In the genomic region with DNA sequence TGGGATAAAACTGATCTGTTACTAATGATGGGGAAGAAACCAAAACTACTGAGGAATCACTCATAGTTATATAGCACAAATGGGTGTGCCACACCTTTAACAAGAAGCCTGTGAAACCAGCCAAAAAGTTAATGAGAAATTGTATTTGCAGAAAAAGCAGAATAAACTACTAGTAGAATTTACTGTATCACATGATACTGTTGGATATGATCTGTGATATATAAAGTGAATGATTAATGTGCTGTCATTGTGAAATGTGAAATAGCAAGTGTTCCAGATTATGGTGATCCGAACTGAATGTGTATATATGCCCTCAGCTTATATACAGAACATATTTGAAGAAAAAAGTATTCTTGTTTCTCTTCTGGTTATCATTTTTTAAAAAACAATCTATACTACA, we compare ENCODE assay signal across 19 cellular contexts. TPM values are rescaled to one million over a fixed set of nuclear protein-coding genes. Genes with fewer than 3 reads are reported as not detected.
DNase-seq lines count a peak whose midpoint lies in the region; ATAC-seq, FAIRE-seq and TF ChIP-seq lines count a peak whose summit lies in the region.
"Had no signal": no experiment of that assay in that cellular context is flagged by ENCODE, and none has a peak within 500 bp of the region (broad histone marks: within the 10 kb centered on the region; RNA-seq: fewer than 3 reads in every experiment).

No MANE protein-coding gene starts in this region.

- POLR2A ChIA-PET in PC-3 (lab: Charles Lee; ENCODE audit: unreplicated experiment): no interaction called here

- H3K4me1 ChIP-seq in PC-3 (ENCODE audit: insufficient read depth, low read length) (no peaks in the 10 kb centered on the region), foreskin keratinocyte (peaks cover 4% of the 10 kb centered on the region), lower lobe of right lung (peaks cover 12% of the 10 kb centered on the region)

- intact Hi-C loops in PC-3 (cut with micrococcal nuclease): no loop called here
- intact Hi-C loops in lower lobe of right lung (cut with DNase I): no loop called here

- no peaks in the 10 kb centered on the region for H3K9me3 ChIP-seq in PC-3 (ENCODE audit: low read length)
- no peaks in the 10 kb centered on the region for H3K9me3 ChIP-seq in lower lobe of right lung

- H3K79me2 ChIP-seq in PC-3 (ENCODE audit: low read length): peaks cover 86% of the 10 kb centered on the region

- H3F3A ChIP-seq in PC-3 (ENCODE audit: low read length, unreplicated experiment): no peaks in the 10 kb centered on the region

- H3K36me3 ChIP-seq in PC-3 (ENCODE audit: low read depth, low read length): peaks cover 33% of the 10 kb centered on the region; the same call in 1 of the 2 replicates
- peaks cover 13% of the 10 kb centered on the region for H3K36me3 ChIP-seq in lower lobe of right lung

- H3K27ac ChIP-seq in PC-3 (ENCODE audit: low read length) (no peak overlapping the region), foreskin keratinocyte (peak overlapping the region; percentile 20), lower lobe of right lung (no peak overlapping the region)
- H3K27ac ChIP-seq: GM23248 had no signal

- peaks cover 10% of the 10 kb centered on the region; the same call in 1 of the 2 replicates for H4K20me1 ChIP-seq in PC-3 (ENCODE audit: low read length)

- CTCF ChIA-PET in PC-3 (lab: Charles Lee): no interaction called here

- peak; percentile 16 for FAIRE-seq in D721Med (lab: Jason Lieb, UNC)

- ATAC-seq in PC-3: peak; percentile 46; the same call in 1 of the 2 replicates
- no peak for ATAC-seq in foreskin keratinocyte
- ATAC-seq in stimulated activated memory B cell treated with anti-CD40 and anti-IgM and Interleukin-4, amounts not matched to agents 10 μg/mL and 1 μg/mL and 100 μg/mL, for 72 hours: no peak
- no peak for ATAC-seq in lower lobe of right lung
- ATAC-seq in GM18498 (IDR thresholded peaks at IDR 0.05; ENCODE audit: unreplicated experiment): no peak
- ATAC-seq: HCT116, Panc1 had no signal

- H3K4me3 ChIP-seq in PC-3 (ENCODE audit: low read length): no peak overlapping the region
- no peak overlapping the region for H3K4me3 ChIP-seq in lower lobe of right lung
- H3K4me3 ChIP-seq: GM23248 had no signal

- no TSS peak for BruUV-seq in PC-3 (replicated peaks; lab: Mats Ljungman, UMichigan)

- no peak overlapping the region for H3K4me3 Mint-ChIP-seq in stimulated activated memory B cell treated with anti-CD40 and anti-IgM and Interleukin-4, amounts not matched to agents 10 μg/mL and 1 μg/mL and 100 μg/mL, for 72 hours
- H3K4me3 Mint-ChIP-seq: CD14-positive monocyte had no signal

- no peak overlapping the region for H3K4me2 ChIP-seq in PC-3 (ENCODE audit: low read length)

- H2AFZ ChIP-seq in PC-3 (ENCODE audit: low read length): no peak overlapping the region
- H2AFZ ChIP-seq: GM23248 had no signal

- no peak for DNase-seq in D721Med (ENCODE audit: insufficient read length, low spot score)
- DNase-seq in PC-3: no peak
- no peak for DNase-seq in foreskin keratinocyte
- no peak for DNase-seq in NCI-H510A (lab: John Stamatoyannopoulos, UW)
- DNase-seq in lower lobe of right lung: no peak
- DNase-seq: ACHN, AML-193, DMS153, GM23248, KG1, NCI-H1436 treated with DMSO at 0.1 percent for 48 hours, NCI-H2029 treated with DMSO at 0.1 percent for 48 hours, NCI-H2171 treated with DMSO at 0.1 percent for 48 hours, NCI-H510A treated with DMSO at 0.1 percent for 48 hours had no signal

- peak overlapping the region; percentile 54 for H3K27ac Mint-ChIP-seq in stimulated activated memory B cell treated with anti-CD40 and anti-IgM and Interleukin-4, amounts not matched to agents 10 μg/mL and 1 μg/mL and 100 μg/mL, for 72 hours

- H3K4me1 Mint-ChIP-seq in stimulated activated memory B cell treated with anti-CD40 and anti-IgM and Interleukin-4, amounts not matched to agents 10 μg/mL and 1 μg/mL and 100 μg/mL, for 72 hours: peaks cover 8% of the 10 kb centered on the region
- H3K4me1 Mint-ChIP-seq: CD14-positive monocyte had no signal

- H3K27me3 ChIP-seq in PC-3 (ENCODE audit: low read length): no peaks in the 10 kb centered on the region
- no peaks in the 10 kb centered on the region for H3K27me3 ChIP-seq in foreskin keratinocyte
- H3K27me3 ChIP-seq in lower lobe of right lung (ENCODE audit: low read depth): no peaks in the 10 kb centered on the region

- no peaks in the 10 kb centered on the region for H3K27me3 Mint-ChIP-seq in stimulated activated memory B cell treated with anti-CD40 and anti-IgM and Interleukin-4, amounts not matched to agents 10 μg/mL and 1 μg/mL and 100 μg/mL, for 72 hours

- H3K9me2 ChIP-seq in PC-3 (replicated peaks; ENCODE audit: low read length): no peaks in the 10 kb centered on the region

- H3K9me3 Mint-ChIP-seq in stimulated activated memory B cell treated with anti-CD40 and anti-IgM and Interleukin-4, amounts not matched to agents 10 μg/mL and 1 μg/mL and 100 μg/mL, for 72 hours: no peaks in the 10 kb centered on the region
- H3K9me3 Mint-ChIP-seq: CD14-positive monocyte had no signal

- no peak overlapping the region for H3K9ac ChIP-seq in PC-3 (ENCODE audit: low read length)
- H3K9ac ChIP-seq: GM23248 had no signal

- peaks cover 18% of the 10 kb centered on the region for H3K36me3 Mint-ChIP-seq in stimulated activated memory B cell treated with anti-CD40 and anti-IgM and Interleukin-4, amounts not matched to agents 10 μg/mL and 1 μg/mL and 100 μg/mL, for 72 hours

- TF ChIP-seq CTCF in D721Med (IDR thresholded peaks at IDR 0.05; ENCODE audit: insufficient read depth, missing control alignments): no peak
- no peak for TF ChIP-seq CTCF in PC-3 (conservative IDR thresholded peaks at IDR 0.05; ENCODE audit: low read depth, low read length)
- TF ChIP-seq CTCF in foreskin keratinocyte (conservative IDR thresholded peaks at IDR 0.05): no peak
- no peak for TF ChIP-seq CTCF in lower lobe of right lung (IDR thresholded peaks at IDR 0.05)

RNA-seq across cellular contexts. Expression of a gene that starts 30.5 kb away (rescaled TPM):
- total RNA-seq in PC-3 (2014; rRNA removed) (83.6 and 85.9 TPM in 2 replicates), foreskin keratinocyte (88.2 and 106 TPM in 2 replicates), lower lobe of right lung (64.2 TPM)
- polyA plus RNA-seq in foreskin keratinocyte: 37.5 and 40.4 TPM in 2 replicates

RNA-seq across cellular contexts. Expression of a gene that starts 30.8 kb away (rescaled TPM):
- 14.2 and 14.3 TPM in 2 replicates for total RNA-seq in PC-3 (2014; rRNA removed)
- 55.8 and 65.5 TPM in 2 replicates for total RNA-seq in foreskin keratinocyte
- 8.6 and 9.3 TPM in 2 replicates for polyA plus RNA-seq in foreskin keratinocyte
- 22.9 TPM for total RNA-seq in lower lobe of right lung
